ENCODE assay signal across 8 cellular contexts in genomic region chr2:135709992-135710391, GRCh38. TPM values are rescaled to one million over a fixed set of nuclear protein-coding genes. Genes with fewer than 3 reads are reported as not detected.
A peak's percentile ranks its signal among the peaks of the same experiment; 100 is the strongest.
DNase-seq lines count a peak whose midpoint lies in the region; ATAC-seq and TF ChIP-seq lines count a peak whose summit lies in the region.

No MANE protein-coding gene starts in this region.

- ATAC-seq in HG03066 (IDR thresholded peaks at IDR 0.05; ENCODE audit: low read depth, unreplicated experiment): peak; percentile 73
- ATAC-seq in omental fat pad (ENCODE audit: low FRiP score): peak; percentile 73
- no peak for ATAC-seq in GM18505 (IDR thresholded peaks at IDR 0.05; ENCODE audit: unreplicated experiment)

- H3K4me1 ChIP-seq in Peyer's patch (no peaks in the 10 kb centered on the region), thyroid gland (no peaks in the 10 kb centered on the region)

- H3K4me1 Mint-ChIP-seq in activated T-helper 1 cell treated with anti-CD3 and anti-CD28 coated beads, Interleukin-12 subunit alpha, Interleukin-12 subunit beta, Interleukin-2, Interleukin-4 antibody, amounts not matched to agents 30 ng/mL and 10 ng/mL and 1 ng/mL, durations not matched to agents 14 hours and 24 hours and 36 hours (ENCODE audit: low read depth): no peaks in the 10 kb centered on the region

- no peak for TF ChIP-seq POLR2A in Peyer's patch (IDR thresholded peaks at IDR 0.05)
- TF ChIP-seq POLR2A in thyroid gland (IDR thresholded peaks at IDR 0.05): no peak
- no peak for TF ChIP-seq POLR2A in GM18505 (IDR thresholded peaks at IDR 0.05; ENCODE audit: borderline replicate concordance, extremely low read depth, insufficient read depth, insufficient read length)

- no peaks in the 10 kb centered on the region for H3K27me3 ChIP-seq in Peyer's patch
- no peaks in the 10 kb centered on the region for H3K27me3 ChIP-seq in thyroid gland

- no peaks in the 10 kb centered on the region for H3K27me3 Mint-ChIP-seq in activated T-helper 1 cell treated with anti-CD3 and anti-CD28 coated beads, Interleukin-12 subunit alpha, Interleukin-12 subunit beta, Interleukin-2, Interleukin-4 antibody, amounts not matched to agents 30 ng/mL and 10 ng/mL and 1 ng/mL, durations not matched to agents 14 hours and 24 hours and 36 hours (ENCODE audit: insufficient read depth)

- H3K4me3 ChIP-seq in Peyer's patch (no peak overlapping the region), fibroblast of pulmonary artery (replicated peaks; ENCODE audit: low read depth, low read length) (no peak overlapping the region), thyroid gland (replicated peaks in 1 of 3) (no peak overlapping the region)

- TF ChIP-seq CTCF in GM10248 (IDR thresholded peaks at IDR 0.05; ENCODE audit: control extremely low read depth, extremely low read depth, low read depth, missing control alignments): peak; percentile 88
- peak; percentile 75 to 90 (median 82) for TF ChIP-seq CTCF in Peyer's patch (IDR thresholded peaks at IDR 0.05)
- peak; percentile 97 for TF ChIP-seq CTCF in fibroblast of pulmonary artery (IDR thresholded peaks at IDR 0.05; ENCODE audit: low read length, missing control alignments)
- peak in 1 of 3 donors; percentile 85 for TF ChIP-seq CTCF in omental fat pad (IDR thresholded peaks at IDR 0.05)
- TF ChIP-seq CTCF in thyroid gland (IDR thresholded peaks at IDR 0.05): peak; percentile 80 to 96 (median 88)

- intact Hi-C loops in activated T-helper 1 cell treated with anti-CD3 and anti-CD28 coated beads, Interleukin-12 subunit alpha, Interleukin-12 subunit beta, Interleukin-2, Interleukin-4 antibody, amounts not matched to agents 30 ng/mL and 10 ng/mL and 1 ng/mL, durations not matched to agents 14 hours and 24 hours and 36 hours (cut with micrococcal nuclease): loop anchor here (1.0 kb wide), 6 partner anchors 31 to 721 kb away; partner anchors contain the start of genes R3HDM1, RAB3GAP1, UBXN4 and ZRANB3
- intact Hi-C loops in thyroid gland (cut with DNase I): no loop called here

- CTCF ChIA-PET in GM10248 (lab: Yijun Ruan, JAX): interaction anchor here (0.6 to 6.6 kb wide), 50 partner anchors 8 to 732 kb away, joined by 3 to 133 read pairs (median 4); partner anchors contain the start of gene UBXN4

- no peaks in the 10 kb centered on the region for H3K36me3 ChIP-seq in Peyer's patch
- no peaks in the 10 kb centered on the region for H3K36me3 ChIP-seq in thyroid gland

- H3K36me3 Mint-ChIP-seq in activated T-helper 1 cell treated with anti-CD3 and anti-CD28 coated beads, Interleukin-12 subunit alpha, Interleukin-12 subunit beta, Interleukin-2, Interleukin-4 antibody, amounts not matched to agents 30 ng/mL and 10 ng/mL and 1 ng/mL, durations not matched to agents 14 hours and 24 hours and 36 hours (ENCODE audit: low read depth): peaks cover 9% of the 10 kb centered on the region

- POLR2A ChIA-PET in GM10248 (lab: Yijun Ruan, JAX): no interaction called here

- H3K9me3 ChIP-seq in Peyer's patch (no peaks in the 10 kb centered on the region), thyroid gland (no peaks in the 10 kb centered on the region)

- 55% methylated on average over 6 of the region's 6 CpGs for WGBS in thyroid gland, 2 donors

- H3K27ac Mint-ChIP-seq in activated T-helper 1 cell treated with anti-CD3 and anti-CD28 coated beads, Interleukin-12 subunit alpha, Interleukin-12 subunit beta, Interleukin-2, Interleukin-4 antibody, amounts not matched to agents 30 ng/mL and 10 ng/mL and 1 ng/mL, durations not matched to agents 14 hours and 24 hours and 36 hours: no peak overlapping the region

- no peak overlapping the region for H3K4me3 Mint-ChIP-seq in activated T-helper 1 cell treated with anti-CD3 and anti-CD28 coated beads, Interleukin-12 subunit alpha, Interleukin-12 subunit beta, Interleukin-2, Interleukin-4 antibody, amounts not matched to agents 30 ng/mL and 10 ng/mL and 1 ng/mL, durations not matched to agents 14 hours and 24 hours and 36 hours

- H3K27ac ChIP-seq in Peyer's patch (no peak overlapping the region), thyroid gland (no peak overlapping the region)

- DNase-seq in GM10248 (ENCODE audit: extremely low spot score) (peak; percentile 68), Peyer's patch (peak; percentile 46 to 83 (median 66)), fibroblast of pulmonary artery (ENCODE audit: low read depth) (peak; percentile 62), omental fat pad (ENCODE audit: low spot score) (peak; percentile 30), thyroid gland (peak; percentile 66 to 75)
- peak; percentile 42 for DNase-seq in activated T-helper 1 cell treated with anti-CD3 and anti-CD28 coated beads, Interleukin-12 subunit alpha, Interleukin-12 subunit beta, Interleukin-2, Interleukin-4 antibody, amounts not matched to agents 30 ng/mL and 10 ng/mL and 1 ng/mL, durations not matched to agents 14 hours and 24 hours and 36 hours (ENCODE audit: low spot score)

- no peaks in the 10 kb centered on the region for H3K9me3 Mint-ChIP-seq in activated T-helper 1 cell treated with anti-CD3 and anti-CD28 coated beads, Interleukin-12 subunit alpha, Interleukin-12 subunit beta, Interleukin-2, Interleukin-4 antibody, amounts not matched to agents 30 ng/mL and 10 ng/mL and 1 ng/mL, durations not matched to agents 14 hours and 24 hours and 36 hours

RNA-seq across cellular contexts. Expression of gene UBXN4, which starts 31.7 kb away (rescaled TPM):
- total RNA-seq in Peyer's patch (100 to 1,000 TPM in 1 of 4 donors, 10 to 100 TPM in 3; 60.2 to 102 (median 78.3) TPM), omental fat pad (10 to 100 TPM; 60.1 to 86.7 (median 75.1) TPM), thyroid gland (100 to 1,000 TPM in 2 of 4 donors, 10 to 100 TPM in 2; 83.6 to 134 (median 98.6) TPM)
- total RNA-seq in activated T-helper 1 cell treated with anti-CD3 and anti-CD28 coated beads, Interleukin-12 subunit alpha, Interleukin-12 subunit beta, Interleukin-2, Interleukin-4 antibody, amounts not matched to agents 30 ng/mL and 10 ng/mL and 1 ng/mL, durations not matched to agents 14 hours and 24 hours and 36 hours: 115 and 121 TPM in 2 replicates
